In genomic region chr17:42067371-42068180, GRCh38 we compare ENCODE assay signal across 9 cellular contexts. TPM values are rescaled to one million over a fixed set of nuclear protein-coding genes. Genes with fewer than 3 reads are reported as not detected.
DNase-seq lines count a peak whose midpoint lies in the region; ATAC-seq, FAIRE-seq and TF ChIP-seq lines count a peak whose summit lies in the region.
"Had no signal": no experiment of that assay in that cellular context is flagged by ENCODE, and none has a peak within 500 bp of the region (broad histone marks: within the 10 kb centered on the region; RNA-seq: fewer than 3 reads in every experiment).

No MANE protein-coding gene starts in this region.

- no peak overlapping the region for H2BK5ac ChIP-seq in IMR-90 (ENCODE audit: low read depth, low read length, poor library complexity, severe bottlenecking)

- H3K27ac Mint-ChIP-seq in astrocyte (ENCODE audit: unreplicated experiment) = no peak overlapping the region

- dilution Hi-C loops in IMR-90 (cut with HindIII; ENCODE audit: low sequenced_read_pairs, unreplicated experiment) = no loop called here

- no peak for TF ChIP-seq POLR2A in IMR-90 (IDR thresholded peaks at IDR 0.05; ENCODE audit: low read depth, low read length)

- H2BK20ac ChIP-seq in IMR-90 (ENCODE audit: low read depth, low read length) = no peak overlapping the region

- in situ Hi-C loops in Caki2 (cut with HindIII; ENCODE audit: low pct_unique_long_range_greater_than_20kb, low sequenced_read_pairs) = no loop called here
- in situ Hi-C loops in IMR-90 (cut with MboI; ENCODE audit: low sequenced_read_pairs) = no loop called here

- H4K20me1 ChIP-seq in IMR-90 (ENCODE audit: insufficient read depth, low read length) (no peaks in the 10 kb centered on the region; the same call in 1 of the 2 replicates), astrocyte (ENCODE audit: insufficient read depth, low read length) (no peaks in the 10 kb centered on the region)

- TF ChIP-seq RAD21 in IMR-90 (IDR thresholded peaks at IDR 0.05; ENCODE audit: low read length) = peak; percentile 46

- no peak overlapping the region for H3K4me3 ChIP-seq in IMR-90 (ENCODE audit: insufficient read depth, low read depth, low read length)
- H3K4me3 ChIP-seq in astrocyte (ENCODE audit: insufficient read depth, low read depth, low read length) = no peak overlapping the region
- H3K4me3 ChIP-seq: SK-N-MC had no signal

- H2AK9ac ChIP-seq in IMR-90 (replicated peaks; ENCODE audit: low read depth, low read length, poor library complexity) = peak overlapping the region; percentile 40

- H3K9ac ChIP-seq in IMR-90 (ENCODE audit: low read depth, low read length) (no peak overlapping the region), astrocyte (ENCODE audit: low read length) (no peak overlapping the region)

- no peak overlapping the region for H4K91ac ChIP-seq in IMR-90 (ENCODE audit: insufficient read depth, low read depth, low read length)

- H2AFZ ChIP-seq in IMR-90 (replicated peaks; ENCODE audit: low read length, poor library complexity) (peak overlapping the region; percentile 9), astrocyte (ENCODE audit: low read depth, low read length) (no peak overlapping the region)

- peaks cover 58% of the 10 kb centered on the region for H3K27me3 ChIP-seq in IMR-90 (ENCODE audit: control insufficient read depth, insufficient read depth, low read length)
- H3K27me3 ChIP-seq in astrocyte (ENCODE audit: insufficient read depth, low read length) = peaks cover 9% of the 10 kb centered on the region

- ATAC-seq in IMR-90 (ENCODE audit: low read depth) = peak; percentile 88
- ATAC-seq in GM21717 (IDR thresholded peaks at IDR 0.05; ENCODE audit: unreplicated experiment) = no peak
- ATAC-seq in HG02588 (IDR thresholded peaks at IDR 0.05; ENCODE audit: unreplicated experiment) = no peak

- H3K4me1 Mint-ChIP-seq in astrocyte (ENCODE audit: low read depth, unreplicated experiment) = peaks cover 5% of the 10 kb centered on the region

- 30% methylated on average over 4 of the region's 14 CpGs; no CpG with 5 or more reads in 1 of the 2 experiments for WGBS in IMR-90 (ENCODE audit: extremely low coverage in 2 of 2, insufficient read length in 1 of 2), 2 experiments

- H3K4ac ChIP-seq in IMR-90 (ENCODE audit: low read depth, low read length) = no peak overlapping the region

- TF ChIP-seq CTCF in IMR-90 (conservative IDR thresholded peaks at IDR 0.05; ENCODE audit: low read depth, low read length) (peak; percentile 70), astrocyte (IDR thresholded peaks at IDR 0.05; ENCODE audit: insufficient read depth, low read depth, low read length) (peak; percentile 81)

- peaks cover 3% of the 10 kb centered on the region for H3K9me3 Mint-ChIP-seq in astrocyte (ENCODE audit: unreplicated experiment)

- no peak overlapping the region for H2BK15ac ChIP-seq in IMR-90 (ENCODE audit: low read depth, low read length)

- H3K4me1 ChIP-seq in IMR-90 (ENCODE audit: control insufficient read depth, insufficient read depth, low read length) (no peaks in the 10 kb centered on the region), astrocyte (ENCODE audit: insufficient read depth, low read length) (no peaks in the 10 kb centered on the region)

- H3K18ac ChIP-seq in IMR-90 (ENCODE audit: low read depth, low read length) = no peak overlapping the region

- no peaks in the 10 kb centered on the region for H3K9me1 ChIP-seq in IMR-90 (ENCODE audit: insufficient read depth, low read length)

- H3K9me3 ChIP-seq in IMR-90 (ENCODE audit: control insufficient read depth, insufficient read depth, low read length) (no peaks in the 10 kb centered on the region), astrocyte (ENCODE audit: insufficient read depth, low read depth, low read length) (no peaks in the 10 kb centered on the region)

- H3K36me3 ChIP-seq in IMR-90 (ENCODE audit: control insufficient read depth, insufficient read depth, low read length) (no peaks in the 10 kb centered on the region), astrocyte (ENCODE audit: insufficient read depth, low read length) (no peaks in the 10 kb centered on the region)

- DNase-seq in Caki2 (ENCODE audit: low read depth) = peak; percentile 33
- DNase-seq in IMR-90 = peak; percentile 23
- DNase-seq in T-helper 2 cell = peak; percentile 24 to 64 (median 57)
- DNase-seq in astrocyte (ENCODE audit: low read depth) = no peak
- DNase-seq in iPS-NIHi7 (ENCODE audit: extremely low spot score) = peak; percentile 84
- DNase-seq in stimulated activated CD4-positive, alpha-beta T cell treated with anti-CD3 and anti-CD28 coated beads, Interleukin-15, amount 100 ng/mL, for 24 hours = peak; percentile 79

- no peaks in the 10 kb centered on the region for H3K79me1 ChIP-seq in IMR-90 (ENCODE audit: low read depth in 1 of 2, low read length in 2 of 2)

- H3K23ac ChIP-seq in IMR-90 (ENCODE audit: low read depth, low read length) = no peak overlapping the region

- H3K36me3 Mint-ChIP-seq in astrocyte (ENCODE audit: low read depth, unreplicated experiment) = no peaks in the 10 kb centered on the region

- H3K4me2 ChIP-seq in IMR-90 (ENCODE audit: low read depth, low read length) (no peak overlapping the region), astrocyte (ENCODE audit: low read length) (no peak overlapping the region)

- intact Hi-C loops in IMR-90 (cut with micrococcal nuclease) = loop anchor here (1.0 kb wide), 1 partner anchor 34 kb away; no protein-coding TSS in a partner anchor

- no peak overlapping the region for H2AK5ac ChIP-seq in IMR-90 (ENCODE audit: low read depth, low read length)

- H3K27ac ChIP-seq in IMR-90 (ENCODE audit: insufficient read depth, low read length) (no peak overlapping the region), astrocyte (ENCODE audit: low read depth, low read length) (no peak overlapping the region)
- H3K27ac ChIP-seq: SK-N-MC had no signal

- FAIRE-seq in astrocyte (lab: Jason Lieb, UNC) = no peak

- CTCF ChIA-PET in IMR-90 (lab: Yijun Ruan, JAX) = interaction anchor here (0.7 to 1.3 kb wide), 2 partner anchors 9 to 54 kb away, joined by 3 read pairs; partner anchors contain the start of gene KAT2A

- peaks cover 36% of the 10 kb centered on the region for H3K27me3 Mint-ChIP-seq in astrocyte (ENCODE audit: low read depth, unreplicated experiment)

- no peak overlapping the region for H3K4me3 Mint-ChIP-seq in astrocyte (ENCODE audit: unreplicated experiment)

- no peak overlapping the region for H3K14ac ChIP-seq in IMR-90 (replicated peaks; ENCODE audit: low read depth, low read length)

- no peak overlapping the region for H3K56ac ChIP-seq in IMR-90 (ENCODE audit: extremely low read depth, insufficient read depth, low read length)

- no peak overlapping the region for H4K5ac ChIP-seq in IMR-90 (ENCODE audit: low read depth, low read length)

- no TSS peak for BruUV-seq in IMR-90 (replicated peaks; lab: Mats Ljungman, UMichigan)

- no peak overlapping the region for H4K8ac ChIP-seq in IMR-90 (ENCODE audit: low read depth in 2 of 2, low read length in 2 of 2)

- no peaks in the 10 kb centered on the region for H3K79me2 ChIP-seq in astrocyte (ENCODE audit: insufficient read depth, low read length)

- POLR2A ChIA-PET in IMR-90 (lab: Charles Lee; ENCODE audit: unreplicated experiment) = no interaction called here

- H2BK120ac ChIP-seq in IMR-90 (ENCODE audit: low read depth, low read length) = no peak overlapping the region

TF ChIP-seq in IMR-90, 13 proteins besides CTCF, POLR2A, EP300 and RAD21 (continues in another document):
- TF ChIP-seq USF2 (IDR thresholded peaks at IDR 0.05; ENCODE audit: low read depth, low read length) (no peak), RFX5 (IDR thresholded peaks at IDR 0.05; ENCODE audit: low read depth, low read length) (no peak), CHD1 (IDR thresholded peaks at IDR 0.05; ENCODE audit: low read depth, low read length) (no peak), MXI1 (IDR thresholded peaks at IDR 0.05; ENCODE audit: borderline replicate concordance, low read depth, low read length) (no peak)

RNA-seq across cellular contexts. Expression of gene C17orf113, which starts 17.2 kb away (rescaled TPM):
- 0.98 and 1.5 TPM in 2 replicates for total RNA-seq in Caki2 (2014; rRNA removed; shearing (Covaris generic); ENCODE audit: low replicate concordance)
- total RNA-seq in IMR-90 (2012; rRNA removed) (under 0.01 TPM in 1 of 2 replicates, not detected in the other), astrocyte (0.19 and 0.23 TPM in 2 replicates)
- polyA plus RNA-seq in IMR-90 (2012; rRNA removed) = 0.03 and 0.07 TPM in 2 replicates
- polyA plus RNA-seq in IMR-90 (2012; cell fraction: cytosol; rRNA removed) = 0.06 and 0.10 TPM in 2 replicates
- 0.08 and 0.10 TPM in 2 replicates for polyA plus RNA-seq in IMR-90 (2012; cell fraction: nucleus; rRNA removed; ENCODE audit: low replicate concordance)

RNA-seq across cellular contexts. Expression of gene ZNF385C, which starts 30.7 kb away (rescaled TPM):
- not detected in 2 replicates for total RNA-seq in Caki2 (2014; rRNA removed; shearing (Covaris generic); ENCODE audit: low replicate concordance)
- total RNA-seq in IMR-90 (2012; rRNA removed) = not detected in 2 replicates
- not detected in 2 replicates for polyA plus RNA-seq in IMR-90 (2012; rRNA removed)
- polyA plus RNA-seq in IMR-90 (2012; cell fraction: cytosol; rRNA removed) = not detected in 2 replicates
- not detected in 2 replicates for polyA plus RNA-seq in IMR-90 (2012; cell fraction: nucleus; rRNA removed; ENCODE audit: low replicate concordance)
- 0.36 and 0.39 TPM in 2 replicates for total RNA-seq in astrocyte

RNA-seq across cellular contexts. Expression of gene DHX58, which starts 44.9 kb away (rescaled TPM):
- 21.4 and 27.0 TPM in 2 replicates for total RNA-seq in Caki2 (2014; rRNA removed; shearing (Covaris generic); ENCODE audit: low replicate concordance)
- 1.1 and 1.4 TPM in 2 replicates for total RNA-seq in IMR-90 (2012; rRNA removed)
- polyA plus RNA-seq in IMR-90 (2012; rRNA removed) = 1.9 and 2.8 TPM in 2 replicates
- polyA plus RNA-seq in IMR-90 (2012; cell fraction: cytosol; rRNA removed) = 1.9 and 2.5 TPM in 2 replicates
- 14.8 and 19.4 TPM in 2 replicates for polyA plus RNA-seq in IMR-90 (2012; cell fraction: nucleus; rRNA removed; ENCODE audit: low replicate concordance)
- total RNA-seq in astrocyte = 5.4 and 5.5 TPM in 2 replicates

RNA-seq across cellular contexts. Expression of gene NKIRAS2, which starts 47.7 kb away (rescaled TPM):
- 65.6 and 77.5 TPM in 2 replicates for total RNA-seq in Caki2 (2014; rRNA removed; shearing (Covaris generic); ENCODE audit: low replicate concordance)
- total RNA-seq in IMR-90 (2012; rRNA removed) (20.8 and 25.6 TPM in 2 replicates), astrocyte (60.5 and 66.0 TPM in 2 replicates)
- 51.8 and 55.1 TPM in 2 replicates for polyA plus RNA-seq in IMR-90 (2012; rRNA removed)
- polyA plus RNA-seq in IMR-90 (2012; cell fraction: cytosol; rRNA removed) = 41.4 and 62.6 TPM in 2 replicates
- 48.8 and 49.1 TPM in 2 replicates for polyA plus RNA-seq in IMR-90 (2012; cell fraction: nucleus; rRNA removed; ENCODE audit: low replicate concordance)

RNA-seq across cellular contexts. Expression of gene DNAJC7, which starts 50.3 kb away (rescaled TPM):
- total RNA-seq in Caki2 (2014; rRNA removed; shearing (Covaris generic); ENCODE audit: low replicate concordance) = 48.4 and 72.9 TPM in 2 replicates
- total RNA-seq in IMR-90 (2012; rRNA removed) (71.7 and 76.9 TPM in 2 replicates), astrocyte (82.9 and 96.0 TPM in 2 replicates)
- 42.3 and 49.3 TPM in 2 replicates for polyA plus RNA-seq in IMR-90 (2012; rRNA removed)
- polyA plus RNA-seq in IMR-90 (2012; cell fraction: cytosol; rRNA removed) = 12.0 and 27.7 TPM in 2 replicates
- 7.6 and 30.8 TPM in 2 replicates for polyA plus RNA-seq in IMR-90 (2012; cell fraction: nucleus; rRNA removed; ENCODE audit: low replicate concordance)
